In genomic region chr12:47821346-47821706, GRCh38 we compare ENCODE assay signal across 8 cellular contexts. TPM values are rescaled to one million over a fixed set of nuclear protein-coding genes. Genes with fewer than 3 reads are reported as not detected.
DNase-seq lines count a peak whose midpoint lies in the region; ATAC-seq and TF ChIP-seq lines count a peak whose summit lies in the region.

No MANE protein-coding gene starts in this region.

- H4K20me1 ChIP-seq in OCI-LY3 (ENCODE audit: insufficient read depth, low read length), result no peaks in the 10 kb centered on the region
- H4K20me1 ChIP-seq in neural progenitor cell (ENCODE audit: low read depth), result peaks cover 5% of the 10 kb centered on the region

- H3K4me3 ChIP-seq in OCI-LY3 (ENCODE audit: low read length) (no peak overlapping the region), neural progenitor cell (no peak overlapping the region)
- no peak overlapping the region for H3K4me3 ChIP-seq in effector memory CD4-positive, alpha-beta T cell (ENCODE audit: insufficient read depth, low read depth, low read length, poor library complexity, severe bottlenecking)

- no peak overlapping the region for H3K27ac ChIP-seq in OCI-LY3 (ENCODE audit: low read length)
- peak overlapping the region; percentile 86 for H3K27ac ChIP-seq in effector memory CD4-positive, alpha-beta T cell (ENCODE audit: insufficient read depth, low read length, poor library complexity, severe bottlenecking)
- no peak overlapping the region for H3K27ac ChIP-seq in neural progenitor cell

- H3K27me3 Mint-ChIP-seq in neural progenitor cell (ENCODE audit: insufficient read depth, low read depth), result peaks cover 18% of the 10 kb centered on the region

- peaks cover 76% of the 10 kb centered on the region for H3K4me1 Mint-ChIP-seq in neural progenitor cell

- H3K9ac ChIP-seq in OCI-LY3 (ENCODE audit: low read length) (no peak overlapping the region), neural progenitor cell (no peak overlapping the region)

- H3K4me1 ChIP-seq in OCI-LY3 (ENCODE audit: low read length) (peaks cover 61% of the 10 kb centered on the region), neural progenitor cell (peaks cover 36% of the 10 kb centered on the region)
- peaks cover 70% of the 10 kb centered on the region for H3K4me1 ChIP-seq in effector memory CD4-positive, alpha-beta T cell (ENCODE audit: control insufficient read depth, insufficient read depth, low read length, poor library complexity, severe bottlenecking)

- H3K79me2 ChIP-seq in OCI-LY3 (ENCODE audit: low read length), result peaks cover 43% of the 10 kb centered on the region
- peaks cover 29% of the 10 kb centered on the region for H3K79me2 ChIP-seq in neural progenitor cell (ENCODE audit: low read depth)

- H3F3A ChIP-seq in neural progenitor cell (ENCODE audit: low read depth), result peaks cover 37% of the 10 kb centered on the region

- H2AFZ ChIP-seq in OCI-LY3 (ENCODE audit: low read depth, low read length) (no peak overlapping the region), neural progenitor cell (replicated peaks) (no peak overlapping the region)

- H3K27me3 ChIP-seq in OCI-LY3 (ENCODE audit: low read depth, low read length) (no peaks in the 10 kb centered on the region), neural progenitor cell (peaks cover 22% of the 10 kb centered on the region)
- no peaks in the 10 kb centered on the region for H3K27me3 ChIP-seq in effector memory CD4-positive, alpha-beta T cell (replicated peaks; ENCODE audit: control insufficient read depth, insufficient read depth, low read length, poor library complexity, severe bottlenecking)

- H3K9me3 ChIP-seq in OCI-LY3 (ENCODE audit: insufficient read depth, low read length), result no peaks in the 10 kb centered on the region
- H3K9me3 ChIP-seq in effector memory CD4-positive, alpha-beta T cell (ENCODE audit: control insufficient read depth, low read length), result no peaks in the 10 kb centered on the region
- H3K9me3 ChIP-seq in neural progenitor cell (ENCODE audit: low read depth), result no peaks in the 10 kb centered on the region

- DNase-seq in AG20443 (ENCODE audit: low spot score), result peak; percentile 40
- no peak for DNase-seq in effector memory CD4-positive, alpha-beta T cell
- no peak for DNase-seq in neural progenitor cell (ENCODE audit: low spot score)
- DNase-seq in SK-N-DZ (ENCODE audit: low spot score), result no peak
- DNase-seq in COLO668 (lab: John Stamatoyannopoulos, UW; ENCODE audit: unreplicated experiment), result no peak
- no peak for DNase-seq in NOMO-1 treated with DMSO at 0.1 percent for 48 hours (lab: John Stamatoyannopoulos, UW; ENCODE audit: unreplicated experiment)

- H3K36me3 ChIP-seq in OCI-LY3 (replicated peaks; ENCODE audit: low read depth, low read length) (no peaks in the 10 kb centered on the region), neural progenitor cell (no peaks in the 10 kb centered on the region)
- H3K36me3 ChIP-seq in effector memory CD4-positive, alpha-beta T cell (ENCODE audit: control insufficient read depth, insufficient read depth, low read length), result no peaks in the 10 kb centered on the region

- H3K27ac Mint-ChIP-seq in neural progenitor cell, result peak overlapping the region; percentile 100

- peak overlapping the region; percentile 95; the same call in 1 of the 2 replicates for H3K4me2 ChIP-seq in OCI-LY3 (ENCODE audit: low read length)
- peak overlapping the region; percentile 98 for H3K4me2 ChIP-seq in neural progenitor cell

- no peak for ATAC-seq in HG02973 (IDR thresholded peaks at IDR 0.05; ENCODE audit: unreplicated experiment)

- H3K9me3 Mint-ChIP-seq in neural progenitor cell, result no peaks in the 10 kb centered on the region

- TF ChIP-seq CTCF in OCI-LY3 (IDR thresholded peaks at IDR 0.05; ENCODE audit: low read depth, low read length) (no peak), neural progenitor cell (IDR thresholded peaks at IDR 0.05) (no peak)

- H3K36me3 Mint-ChIP-seq in neural progenitor cell, result no peaks in the 10 kb centered on the region

- peak overlapping the region; percentile 96 for H3K4me3 Mint-ChIP-seq in neural progenitor cell

RNA-seq across cellular contexts. Expression of gene HDAC7, which starts 1.6 kb away (rescaled TPM):
- 7.2 and 14.2 TPM in 2 replicates for total RNA-seq in neural progenitor cell (ENCODE audit: low replicate concordance)
- polyA plus RNA-seq in SK-N-DZ (2014; cell fraction: cytosol; rRNA removed), result 14.4 TPM in 2 replicates
- 45.6 and 46.2 TPM in 2 replicates for polyA plus RNA-seq in SK-N-DZ (2014; cell fraction: nucleus; rRNA removed)

RNA-seq across cellular contexts. Expression of gene SLC48A1, which starts 48.3 kb away (rescaled TPM):
- total RNA-seq in neural progenitor cell (ENCODE audit: low replicate concordance), result 8.3 and 16.7 TPM in 2 replicates
- polyA plus RNA-seq in SK-N-DZ (2014; cell fraction: cytosol; rRNA removed), result 10.2 and 10.8 TPM in 2 replicates
- 5.3 and 5.7 TPM in 2 replicates for polyA plus RNA-seq in SK-N-DZ (2014; cell fraction: nucleus; rRNA removed)
